ENCODE assay signal across 1 cellular context in the genomic region with DNA sequence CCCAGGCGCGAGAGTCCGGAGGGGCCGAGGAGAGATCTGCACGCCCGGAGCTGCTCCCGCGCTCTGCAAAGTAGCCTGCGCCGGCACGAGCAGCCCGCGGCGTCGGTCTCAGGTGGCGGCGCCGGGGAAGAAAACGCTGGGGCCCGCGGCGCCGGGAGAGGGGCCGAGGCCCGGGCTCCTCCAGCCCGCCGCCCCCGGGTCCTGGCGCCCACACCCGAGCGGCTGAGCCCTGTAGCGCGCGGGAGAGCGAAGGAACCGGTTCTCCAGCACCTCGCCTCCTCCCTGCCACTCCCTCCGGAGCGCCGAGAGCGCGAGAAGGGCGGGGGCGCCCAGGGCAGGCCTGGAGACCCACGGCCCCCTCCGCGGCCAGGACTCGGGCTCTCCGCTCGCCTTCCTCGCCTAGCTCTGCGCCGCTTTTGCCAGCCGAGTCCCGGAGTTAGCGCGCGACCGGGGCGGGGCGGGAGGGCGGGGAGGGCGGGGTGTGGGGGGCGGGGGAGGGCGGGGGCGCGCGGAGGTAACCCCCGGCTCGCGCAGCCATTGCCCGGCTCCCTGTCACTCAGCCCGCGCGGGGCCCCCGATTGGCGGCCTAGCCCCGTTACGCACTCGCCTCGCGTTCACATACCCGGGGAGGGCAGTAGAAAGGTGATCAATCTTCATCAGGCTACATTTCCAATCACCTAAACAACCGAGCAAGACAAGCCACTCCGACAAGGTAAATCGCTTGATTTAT.
TF ChIP-seq lines count a peak whose summit lies in the region.

A gene (plus strand): TSS at position 645 of the 730 bp plus-strand sequence. CDS start 2,161 bp downstream, outside the sequence.

TF ChIP-seq in HepG2, 621 proteins besides CTCF, POLR2A, EP300 and RAD21 (continued from another document and continues in another):
- TF ChIP-seq, protein P1, sequence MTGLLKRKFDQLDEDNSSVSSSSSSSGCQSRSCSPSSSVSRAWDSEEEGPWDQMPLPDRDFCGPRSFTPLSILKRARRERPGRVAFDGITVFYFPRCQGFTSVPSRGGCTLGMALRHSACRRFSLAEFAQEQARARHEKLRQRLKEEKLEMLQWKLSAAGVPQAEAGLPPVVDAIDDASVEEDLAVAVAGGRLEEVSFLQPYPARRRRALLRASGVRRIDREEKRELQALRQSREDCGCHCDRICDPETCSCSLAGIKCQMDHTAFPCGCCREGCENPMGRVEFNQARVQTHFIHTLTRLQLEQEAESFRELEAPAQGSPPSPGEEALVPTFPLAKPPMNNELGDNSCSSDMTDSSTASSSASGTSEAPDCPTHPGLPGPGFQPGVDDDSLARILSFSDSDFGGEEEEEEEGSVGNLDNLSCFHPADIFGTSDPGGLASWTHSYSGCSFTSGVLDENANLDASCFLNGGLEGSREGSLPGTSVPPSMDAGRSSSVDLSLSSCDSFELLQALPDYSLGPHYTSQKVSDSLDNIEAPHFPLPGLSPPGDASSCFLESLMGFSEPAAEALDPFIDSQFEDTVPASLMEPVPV (CRISPR knock-in tag; IDR thresholded peaks at IDR 0.05), result peak; percentile 70; the same call in 1 of the 2 replicates
- TF ChIP-seq ZNF766 (CRISPR knock-in tag; IDR thresholded peaks at IDR 0.05; ENCODE audit: borderline replicate concordance) (peak; percentile 90), AGO2 (optimal IDR thresholded peaks at IDR 0.05; ENCODE audit: low read depth, low read length) (peak; percentile 98), WIZ (CRISPR knock-in tag; IDR thresholded peaks at IDR 0.05) (no peak), GPN1 (CRISPR knock-in tag; IDR thresholded peaks at IDR 0.05; ENCODE audit: borderline replicate concordance) (no peak), ZC3H4 (CRISPR knock-in tag; IDR thresholded peaks at IDR 0.05; ENCODE audit: borderline replicate concordance) (no peak), ZEB1 (IDR thresholded peaks at IDR 0.05; ENCODE audit: insufficient replicate concordance, low read depth) (no peak), ELF4 (CRISPR knock-in tag; IDR thresholded peaks at IDR 0.05; ENCODE audit: borderline replicate concordance) (no peak), NFRKB (IDR thresholded peaks at IDR 0.05) (no peak), SMAD1 (CRISPR knock-in tag; IDR thresholded peaks at IDR 0.05; ENCODE audit: borderline replicate concordance, low read depth) (no peak), BORCS8-MEF2B (CRISPR knock-in tag; IDR thresholded peaks at IDR 0.05) (peak; percentile 41; the same call in 1 of the 2 replicates), SCMH1 (CRISPR knock-in tag; IDR thresholded peaks at IDR 0.05; ENCODE audit: borderline replicate concordance) (no peak), ZNF17 (CRISPR knock-in tag; IDR thresholded peaks at IDR 0.05) (no peak), EZH2 (conservative IDR thresholded peaks at IDR 0.05; ENCODE audit: low read depth, low read length) (no peak), NCOA2 (CRISPR knock-in tag; IDR thresholded peaks at IDR 0.05) (no peak), ZNF556 (CRISPR knock-in tag; IDR thresholded peaks at IDR 0.05; ENCODE audit: borderline replicate concordance) (no peak), ZBTB7A (CRISPR knock-in tag; IDR thresholded peaks at IDR 0.05) (peak; percentile 76; the same call in 1 of the 2 replicates), ZNF878 (CRISPR knock-in tag; IDR thresholded peaks at IDR 0.05) (no peak), NCOA1 (CRISPR knock-in tag; IDR thresholded peaks at IDR 0.05) (peak; percentile 70)
- TF ChIP-seq, protein P2, sequence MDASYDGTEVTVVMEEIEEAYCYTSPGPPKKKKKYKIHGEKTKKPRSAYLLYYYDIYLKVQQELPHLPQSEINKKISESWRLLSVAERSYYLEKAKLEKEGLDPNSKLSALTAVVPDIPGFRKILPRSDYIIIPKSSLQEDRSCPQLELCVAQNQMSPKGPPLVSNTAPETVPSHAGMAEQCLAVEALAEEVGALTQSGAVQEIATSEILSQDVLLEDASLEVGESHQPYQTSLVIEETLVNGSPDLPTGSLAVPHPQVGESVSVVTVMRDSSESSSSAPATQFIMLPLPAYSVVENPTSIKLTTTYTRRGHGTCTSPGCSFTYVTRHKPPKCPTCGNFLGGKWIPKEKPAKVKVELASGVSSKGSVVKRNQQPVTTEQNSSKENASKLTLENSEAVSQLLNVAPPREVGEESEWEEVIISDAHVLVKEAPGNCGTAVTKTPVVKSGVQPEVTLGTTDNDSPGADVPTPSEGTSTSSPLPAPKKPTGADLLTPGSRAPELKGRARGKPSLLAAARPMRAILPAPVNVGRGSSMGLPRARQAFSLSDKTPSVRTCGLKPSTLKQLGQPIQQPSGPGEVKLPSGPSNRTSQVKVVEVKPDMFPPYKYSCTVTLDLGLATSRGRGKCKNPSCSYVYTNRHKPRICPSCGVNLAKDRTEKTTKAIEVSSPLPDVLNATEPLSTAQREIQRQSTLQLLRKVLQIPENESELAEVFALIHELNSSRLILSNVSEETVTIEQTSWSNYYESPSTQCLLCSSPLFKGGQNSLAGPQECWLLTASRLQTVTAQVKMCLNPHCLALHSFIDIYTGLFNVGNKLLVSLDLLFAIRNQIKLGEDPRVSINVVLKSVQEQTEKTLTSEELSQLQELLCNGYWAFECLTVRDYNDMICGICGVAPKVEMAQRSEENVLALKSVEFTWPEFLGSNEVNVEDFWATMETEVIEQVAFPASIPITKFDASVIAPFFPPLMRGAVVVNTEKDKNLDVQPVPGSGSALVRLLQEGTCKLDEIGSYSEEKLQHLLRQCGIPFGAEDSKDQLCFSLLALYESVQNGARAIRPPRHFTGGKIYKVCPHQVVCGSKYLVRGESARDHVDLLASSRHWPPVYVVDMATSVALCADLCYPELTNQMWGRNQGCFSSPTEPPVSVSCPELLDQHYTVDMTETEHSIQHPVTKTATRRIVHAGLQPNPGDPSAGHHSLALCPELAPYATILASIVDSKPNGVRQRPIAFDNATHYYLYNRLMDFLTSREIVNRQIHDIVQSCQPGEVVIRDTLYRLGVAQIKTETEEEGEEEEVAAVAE (CRISPR knock-in tag; IDR thresholded peaks at IDR 0.05; ENCODE audit: borderline replicate concordance), result no peak
- TF ChIP-seq, protein P3, sequence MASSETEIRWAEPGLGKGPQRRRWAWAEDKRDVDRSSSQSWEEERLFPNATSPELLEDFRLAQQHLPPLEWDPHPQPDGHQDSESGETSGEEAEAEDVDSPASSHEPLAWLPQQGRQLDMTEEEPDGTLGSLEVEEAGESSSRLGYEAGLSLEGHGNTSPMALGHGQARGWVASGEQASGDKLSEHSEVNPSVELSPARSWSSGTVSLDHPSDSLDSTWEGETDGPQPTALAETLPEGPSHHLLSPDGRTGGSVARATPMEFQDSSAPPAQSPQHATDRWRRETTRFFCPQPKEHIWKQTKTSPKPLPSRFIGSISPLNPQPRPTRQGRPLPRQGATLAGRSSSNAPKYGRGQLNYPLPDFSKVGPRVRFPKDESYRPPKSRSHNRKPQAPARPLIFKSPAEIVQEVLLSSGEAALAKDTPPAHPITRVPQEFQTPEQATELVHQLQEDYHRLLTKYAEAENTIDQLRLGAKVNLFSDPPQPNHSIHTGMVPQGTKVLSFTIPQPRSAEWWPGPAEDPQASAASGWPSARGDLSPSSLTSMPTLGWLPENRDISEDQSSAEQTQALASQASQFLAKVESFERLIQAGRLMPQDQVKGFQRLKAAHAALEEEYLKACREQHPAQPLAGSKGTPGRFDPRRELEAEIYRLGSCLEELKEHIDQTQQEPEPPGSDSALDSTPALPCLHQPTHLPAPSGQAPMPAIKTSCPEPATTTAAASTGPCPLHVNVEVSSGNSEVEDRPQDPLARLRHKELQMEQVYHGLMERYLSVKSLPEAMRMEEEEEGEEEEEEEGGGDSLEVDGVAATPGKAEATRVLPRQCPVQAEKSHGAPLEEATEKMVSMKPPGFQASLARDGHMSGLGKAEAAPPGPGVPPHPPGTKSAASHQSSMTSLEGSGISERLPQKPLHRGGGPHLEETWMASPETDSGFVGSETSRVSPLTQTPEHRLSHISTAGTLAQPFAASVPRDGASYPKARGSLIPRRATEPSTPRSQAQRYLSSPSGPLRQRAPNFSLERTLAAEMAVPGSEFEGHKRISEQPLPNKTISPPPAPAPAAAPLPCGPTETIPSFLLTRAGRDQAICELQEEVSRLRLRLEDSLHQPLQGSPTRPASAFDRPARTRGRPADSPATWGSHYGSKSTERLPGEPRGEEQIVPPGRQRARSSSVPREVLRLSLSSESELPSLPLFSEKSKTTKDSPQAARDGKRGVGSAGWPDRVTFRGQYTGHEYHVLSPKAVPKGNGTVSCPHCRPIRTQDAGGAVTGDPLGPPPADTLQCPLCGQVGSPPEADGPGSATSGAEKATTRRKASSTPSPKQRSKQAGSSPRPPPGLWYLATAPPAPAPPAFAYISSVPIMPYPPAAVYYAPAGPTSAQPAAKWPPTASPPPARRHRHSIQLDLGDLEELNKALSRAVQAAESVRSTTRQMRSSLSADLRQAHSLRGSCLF (CRISPR knock-in tag; IDR thresholded peaks at IDR 0.05; ENCODE audit: borderline replicate concordance), result no peak
- TF ChIP-seq, protein P4, sequence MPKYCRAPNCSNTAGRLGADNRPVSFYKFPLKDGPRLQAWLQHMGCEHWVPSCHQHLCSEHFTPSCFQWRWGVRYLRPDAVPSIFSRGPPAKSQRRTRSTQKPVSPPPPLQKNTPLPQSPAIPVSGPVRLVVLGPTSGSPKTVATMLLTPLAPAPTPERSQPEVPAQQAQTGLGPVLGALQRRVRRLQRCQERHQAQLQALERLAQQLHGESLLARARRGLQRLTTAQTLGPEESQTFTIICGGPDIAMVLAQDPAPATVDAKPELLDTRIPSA (CRISPR knock-in tag; IDR thresholded peaks at IDR 0.05; ENCODE audit: borderline replicate concordance), result no peak
- TF ChIP-seq, protein P5, sequence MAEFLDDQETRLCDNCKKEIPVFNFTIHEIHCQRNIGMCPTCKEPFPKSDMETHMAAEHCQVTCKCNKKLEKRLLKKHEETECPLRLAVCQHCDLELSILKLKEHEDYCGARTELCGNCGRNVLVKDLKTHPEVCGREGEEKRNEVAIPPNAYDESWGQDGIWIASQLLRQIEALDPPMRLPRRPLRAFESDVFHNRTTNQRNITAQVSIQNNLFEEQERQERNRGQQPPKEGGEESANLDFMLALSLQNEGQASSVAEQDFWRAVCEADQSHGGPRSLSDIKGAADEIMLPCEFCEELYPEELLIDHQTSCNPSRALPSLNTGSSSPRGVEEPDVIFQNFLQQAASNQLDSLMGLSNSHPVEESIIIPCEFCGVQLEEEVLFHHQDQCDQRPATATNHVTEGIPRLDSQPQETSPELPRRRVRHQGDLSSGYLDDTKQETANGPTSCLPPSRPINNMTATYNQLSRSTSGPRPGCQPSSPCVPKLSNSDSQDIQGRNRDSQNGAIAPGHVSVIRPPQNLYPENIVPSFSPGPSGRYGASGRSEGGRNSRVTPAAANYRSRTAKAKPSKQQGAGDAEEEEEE (CRISPR knock-in tag; IDR thresholded peaks at IDR 0.05; ENCODE audit: borderline replicate concordance), result no peak; the same call in 1 of the 2 replicates
- TF ChIP-seq, protein P6, sequence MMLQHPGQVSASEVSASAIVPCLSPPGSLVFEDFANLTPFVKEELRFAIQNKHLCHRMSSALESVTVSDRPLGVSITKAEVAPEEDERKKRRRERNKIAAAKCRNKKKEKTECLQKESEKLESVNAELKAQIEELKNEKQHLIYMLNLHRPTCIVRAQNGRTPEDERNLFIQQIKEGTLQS (CRISPR knock-in tag; IDR thresholded peaks at IDR 0.05), result no peak
- TF ChIP-seq, protein P7, sequence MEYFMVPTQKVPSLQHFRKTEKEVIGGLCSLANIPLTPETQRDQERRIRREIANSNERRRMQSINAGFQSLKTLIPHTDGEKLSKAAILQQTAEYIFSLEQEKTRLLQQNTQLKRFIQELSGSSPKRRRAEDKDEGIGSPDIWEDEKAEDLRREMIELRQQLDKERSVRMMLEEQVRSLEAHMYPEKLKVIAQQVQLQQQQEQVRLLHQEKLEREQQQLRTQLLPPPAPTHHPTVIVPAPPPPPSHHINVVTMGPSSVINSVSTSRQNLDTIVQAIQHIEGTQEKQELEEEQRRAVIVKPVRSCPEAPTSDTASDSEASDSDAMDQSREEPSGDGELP (IDR thresholded peaks at IDR 0.05; ENCODE audit: borderline replicate concordance, low read depth), result no peak; the same call in 1 of the 2 replicates
- TF ChIP-seq, protein P8, sequence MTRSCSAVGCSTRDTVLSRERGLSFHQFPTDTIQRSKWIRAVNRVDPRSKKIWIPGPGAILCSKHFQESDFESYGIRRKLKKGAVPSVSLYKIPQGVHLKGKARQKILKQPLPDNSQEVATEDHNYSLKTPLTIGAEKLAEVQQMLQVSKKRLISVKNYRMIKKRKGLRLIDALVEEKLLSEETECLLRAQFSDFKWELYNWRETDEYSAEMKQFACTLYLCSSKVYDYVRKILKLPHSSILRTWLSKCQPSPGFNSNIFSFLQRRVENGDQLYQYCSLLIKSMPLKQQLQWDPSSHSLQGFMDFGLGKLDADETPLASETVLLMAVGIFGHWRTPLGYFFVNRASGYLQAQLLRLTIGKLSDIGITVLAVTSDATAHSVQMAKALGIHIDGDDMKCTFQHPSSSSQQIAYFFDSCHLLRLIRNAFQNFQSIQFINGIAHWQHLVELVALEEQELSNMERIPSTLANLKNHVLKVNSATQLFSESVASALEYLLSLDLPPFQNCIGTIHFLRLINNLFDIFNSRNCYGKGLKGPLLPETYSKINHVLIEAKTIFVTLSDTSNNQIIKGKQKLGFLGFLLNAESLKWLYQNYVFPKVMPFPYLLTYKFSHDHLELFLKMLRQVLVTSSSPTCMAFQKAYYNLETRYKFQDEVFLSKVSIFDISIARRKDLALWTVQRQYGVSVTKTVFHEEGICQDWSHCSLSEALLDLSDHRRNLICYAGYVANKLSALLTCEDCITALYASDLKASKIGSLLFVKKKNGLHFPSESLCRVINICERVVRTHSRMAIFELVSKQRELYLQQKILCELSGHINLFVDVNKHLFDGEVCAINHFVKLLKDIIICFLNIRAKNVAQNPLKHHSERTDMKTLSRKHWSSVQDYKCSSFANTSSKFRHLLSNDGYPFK (CRISPR knock-in tag; IDR thresholded peaks at IDR 0.05; ENCODE audit: borderline replicate concordance), result no peak
- TF ChIP-seq, protein P9, sequence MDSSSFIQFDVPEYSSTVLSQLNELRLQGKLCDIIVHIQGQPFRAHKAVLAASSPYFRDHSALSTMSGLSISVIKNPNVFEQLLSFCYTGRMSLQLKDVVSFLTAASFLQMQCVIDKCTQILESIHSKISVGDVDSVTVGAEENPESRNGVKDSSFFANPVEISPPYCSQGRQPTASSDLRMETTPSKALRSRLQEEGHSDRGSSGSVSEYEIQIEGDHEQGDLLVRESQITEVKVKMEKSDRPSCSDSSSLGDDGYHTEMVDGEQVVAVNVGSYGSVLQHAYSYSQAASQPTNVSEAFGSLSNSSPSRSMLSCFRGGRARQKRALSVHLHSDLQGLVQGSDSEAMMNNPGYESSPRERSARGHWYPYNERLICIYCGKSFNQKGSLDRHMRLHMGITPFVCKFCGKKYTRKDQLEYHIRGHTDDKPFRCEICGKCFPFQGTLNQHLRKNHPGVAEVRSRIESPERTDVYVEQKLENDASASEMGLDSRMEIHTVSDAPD (CRISPR knock-in tag; IDR thresholded peaks at IDR 0.05), result no peak
